2 cellular contexts compared by ENCODE assay signal in genomic region chr10:90919683-90920574, GRCh38.
TF ChIP-seq lines count a peak whose summit lies in the region.

No MANE protein-coding gene starts in this region.

TF ChIP-seq in SK-N-SH, 30 proteins besides CTCF, POLR2A, EP300 and RAD21:
- no peak for TF ChIP-seq NRF1 (IDR thresholded peaks at IDR 0.05; ENCODE audit: low read depth, low read length)
- TF ChIP-seq FOSL2 (IDR thresholded peaks at IDR 0.05; ENCODE audit: borderline replicate concordance, low read depth): no peak
- TF ChIP-seq ZBTB33 (IDR thresholded peaks at IDR 0.05; ENCODE audit: borderline replicate concordance, low read depth): no peak
- TF ChIP-seq IRF3 (IDR thresholded peaks at IDR 0.05; ENCODE audit: low read depth, low read length): no peak
- no peak for TF ChIP-seq EZH2phosphoT487 (IDR thresholded peaks at IDR 0.05; ENCODE audit: borderline replicate concordance, low read depth)
- TF ChIP-seq GABPA (IDR thresholded peaks at IDR 0.05; ENCODE audit: low read depth): no peak
- no peak for TF ChIP-seq RFX5 (IDR thresholded peaks at IDR 0.05; ENCODE audit: low read length)
- no peak for TF ChIP-seq GATA2 (CRISPR knock-in tag; IDR thresholded peaks at IDR 0.05)
- TF ChIP-seq MEF2A (IDR thresholded peaks at IDR 0.05; ENCODE audit: borderline replicate concordance, low read depth): no peak
- no peak for TF ChIP-seq SIN3A (IDR thresholded peaks at IDR 0.05; ENCODE audit: borderline replicate concordance, low read depth, low read length)
- TF ChIP-seq YY1 (IDR thresholded peaks at IDR 0.05; ENCODE audit: low read depth): no peak
- TF ChIP-seq RXRA (IDR thresholded peaks at IDR 0.05; ENCODE audit: borderline replicate concordance, low read depth): no peak
- no peak for TF ChIP-seq POLR2AphosphoS5 (IDR thresholded peaks at IDR 0.05; ENCODE audit: low read depth, low read length)
- TF ChIP-seq MXI1 (IDR thresholded peaks at IDR 0.05; ENCODE audit: low read depth, low read length): no peak
- TF ChIP-seq SMC3 (IDR thresholded peaks at IDR 0.05; ENCODE audit: low read depth, low read length): no peak
- no peak for TF ChIP-seq PBX3 (IDR thresholded peaks at IDR 0.05)
- no peak for TF ChIP-seq MAX (IDR thresholded peaks at IDR 0.05; ENCODE audit: low read depth)
- no peak for TF ChIP-seq CHD2 (IDR thresholded peaks at IDR 0.05; ENCODE audit: low read length, partially characterized antibody)

TF ChIP-seq in SK-N-SH treated with all-trans-retinoic acid at 6 μM for 48 hours, 23 proteins besides CTCF, POLR2A, EP300 and RAD21:
- TF ChIP-seq SNAI2 (CRISPR knock-in tag; IDR thresholded peaks at IDR 0.05) (no peak), ZNF70 (CRISPR knock-in tag; IDR thresholded peaks at IDR 0.05) (no peak), ZNF565 (CRISPR knock-in tag; conservative IDR thresholded peaks at IDR 0.05; ENCODE audit: low read depth) (no peak), PATZ1 (CRISPR knock-in tag; IDR thresholded peaks at IDR 0.05; ENCODE audit: borderline replicate concordance) (no peak)
